Comparison of ENCODE assay signal across 24 cellular contexts in the genomic region with DNA sequence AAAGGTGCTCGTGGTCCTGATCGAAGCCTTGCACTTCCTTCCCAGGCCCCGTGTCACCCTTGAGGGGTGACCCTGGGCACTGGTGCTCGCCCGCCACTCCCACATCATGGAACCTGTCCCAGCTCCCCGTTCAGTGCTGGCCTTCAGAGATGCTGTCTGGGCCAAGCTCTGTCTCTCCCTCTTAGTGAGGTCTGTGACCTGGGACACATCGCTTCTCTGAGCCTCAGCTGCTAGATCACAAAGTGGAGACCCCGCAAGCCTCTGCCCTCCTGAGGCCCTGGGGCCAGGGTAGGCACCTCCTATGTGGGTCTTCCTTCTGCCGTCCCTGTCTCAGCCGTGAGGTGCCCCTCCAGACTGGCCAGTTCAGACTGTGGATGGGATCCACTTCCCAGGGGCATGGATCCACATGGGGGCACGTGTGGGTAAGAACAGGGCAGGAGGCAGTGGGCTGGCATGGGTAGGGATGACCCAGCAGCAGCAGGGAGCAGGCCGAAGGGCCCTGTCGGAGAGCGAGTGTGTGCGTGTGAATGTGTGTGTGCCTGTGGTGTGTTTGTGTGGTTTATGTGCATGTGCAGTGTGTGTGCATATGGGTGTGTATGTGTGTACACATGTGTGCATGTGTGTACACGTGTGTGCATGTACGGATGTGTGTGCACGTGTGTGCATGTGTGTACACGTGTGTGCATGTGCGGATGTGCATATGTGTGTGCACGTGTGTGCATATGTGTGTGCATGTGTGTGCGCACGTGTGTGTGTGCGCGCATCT.
A peak's percentile ranks its signal among the peaks of the same experiment; 100 is the strongest.
DNase-seq lines count a peak whose midpoint lies in the region; ATAC-seq, FAIRE-seq and TF ChIP-seq lines count a peak whose summit lies in the region.
"Had no signal": no experiment of that assay in that cellular context is flagged by ENCODE, and none has a peak within 500 bp of the region (broad histone marks: within the 10 kb centered on the region; RNA-seq: fewer than 3 reads in every experiment).

No MANE protein-coding gene starts in this region.

- 84% methylated on average over 20 of the region's 25 CpGs for WGBS in HepG2 (ENCODE audit: low lambda C conversion rate)
- whole genome bisulfite sequencing in sigmoid colon, 2 donors, result 81 to 87% methylated on average over 25 of the region's 25 CpGs

- POLR2A ChIA-PET in HepG2 (lab: Yijun Ruan, JAX), result no interaction called here

- no TSS peak for BruUV-seq in HepG2 (replicated peaks; lab: Mats Ljungman, UMichigan)

- no peaks in the 10 kb centered on the region for H3K79me2 ChIP-seq in HepG2 (ENCODE audit: insufficient read depth, low read length)

- TF ChIP-seq POLR2A in HepG2 (IDR thresholded peaks at IDR 0.05; ENCODE audit: insufficient read depth in 1 of 2, low read depth in 2 of 2, low read length in 2 of 2), result peak in 1 of 2 experiments; percentile 24; a peak in 2 of 4 replicates
- TF ChIP-seq POLR2A in sigmoid colon (IDR thresholded peaks at IDR 0.05), result no peak

- H3K27ac ChIP-seq in HepG2 (ENCODE audit: extremely low read length, insufficient read depth, low read length) (no peak overlapping the region), sigmoid colon (no peak overlapping the region)
- H3K27ac ChIP-seq: left lung, Peyer's patch, right lobe of liver had no signal

- no peak overlapping the region for H3K4me3 Mint-ChIP-seq in activated T-helper 2 cell treated with anti-CD3 and anti-CD28 coated beads, Interferon-gamma antibody, Interleukin-2, Interleukin-4, amounts not matched to agents 10 μg/mL and 5 μg/mL and 100 μg/mL, durations not matched to agents 14 hours and 24 hours and 36 hours (ENCODE audit: low read depth)
- H3K4me3 Mint-ChIP-seq: activated naive CD8-positive, alpha-beta T cell treated with anti-CD3 and anti-CD28 coated beads, Interleukin-2, amount 10 ng/mL, durations not matched to agents 7 days and 5 days; CD8-positive, alpha-beta memory T cell; stimulated activated memory B cell treated with anti-CD40 and anti-IgM and Interleukin-4, amounts not matched to agents 10 μg/mL and 1 μg/mL and 100 μg/mL, for 72 hours; T-helper 17 cell; WTC11 had no signal

- no peak overlapping the region for H3K9ac ChIP-seq in HepG2 (ENCODE audit: insufficient read depth, low read depth, low read length)

- no peak for TF ChIP-seq RAD21 in HepG2 (CRISPR knock-in tag; IDR thresholded peaks at IDR 0.05)

- H3K36me3 Mint-ChIP-seq in activated T-helper 2 cell treated with anti-CD3 and anti-CD28 coated beads, Interferon-gamma antibody, Interleukin-2, Interleukin-4, amounts not matched to agents 10 μg/mL and 5 μg/mL and 100 μg/mL, durations not matched to agents 14 hours and 24 hours and 36 hours (ENCODE audit: low read depth), result no peaks in the 10 kb centered on the region
- H3K36me3 Mint-ChIP-seq: activated naive CD8-positive, alpha-beta T cell treated with anti-CD3 and anti-CD28 coated beads, Interleukin-2, amount 10 ng/mL, durations not matched to agents 7 days and 5 days; CD8-positive, alpha-beta memory T cell; stimulated activated memory B cell treated with anti-CD40 and anti-IgM and Interleukin-4, amounts not matched to agents 10 μg/mL and 1 μg/mL and 100 μg/mL, for 72 hours; WTC11 had no signal

- peaks cover 19% of the 10 kb centered on the region; the same call in 1 of the 2 replicates for H4K20me1 ChIP-seq in HepG2 (ENCODE audit: insufficient read depth, low read length)

- H3K4me1 ChIP-seq in HepG2 (ENCODE audit: insufficient read depth, low read length) (no peaks in the 10 kb centered on the region), sigmoid colon (no peaks in the 10 kb centered on the region), HAP-1 (no peaks in the 10 kb centered on the region)
- H3K4me1 ChIP-seq: left lung, Peyer's patch, right lobe of liver had no signal

- H3K36me3 ChIP-seq in H7 (replicated peaks; ENCODE audit: control insufficient read depth, insufficient read depth, low read length) (no peaks in the 10 kb centered on the region), HepG2 (replicated peaks in 1 of 2; ENCODE audit: control insufficient read depth in 1 of 2, insufficient read depth in 2 of 2, low read length in 2 of 2) (peaks cover 0 to 3% of the 10 kb centered on the region in 2 experiments; a peak in 2 of 5 replicates), sigmoid colon (no peaks in the 10 kb centered on the region), HAP-1 (replicated peaks) (no peaks in the 10 kb centered on the region)
- H3K36me3 ChIP-seq: left lung, Peyer's patch, right lobe of liver had no signal

- ATAC-seq in HepG2, result no peak
- ATAC-seq: left lung, mucosa of descending colon, right lobe of liver, T-helper 17 cell, WTC11 had no signal

- CTCF ChIA-PET in HepG2 (lab: Yijun Ruan, JAX; ENCODE audit: low intra/inter-chr PET ratio, low total read pairs), result no interaction called here

- no peaks in the 10 kb centered on the region for H3K9me3 Mint-ChIP-seq in activated T-helper 2 cell treated with anti-CD3 and anti-CD28 coated beads, Interferon-gamma antibody, Interleukin-2, Interleukin-4, amounts not matched to agents 10 μg/mL and 5 μg/mL and 100 μg/mL, durations not matched to agents 14 hours and 24 hours and 36 hours
- H3K9me3 Mint-ChIP-seq: activated naive CD8-positive, alpha-beta T cell treated with anti-CD3 and anti-CD28 coated beads, Interleukin-2, amount 10 ng/mL, durations not matched to agents 7 days and 5 days; stimulated activated memory B cell treated with anti-CD40 and anti-IgM and Interleukin-4, amounts not matched to agents 10 μg/mL and 1 μg/mL and 100 μg/mL, for 72 hours; WTC11 had no signal

- H3K4me1 Mint-ChIP-seq in activated T-helper 2 cell treated with anti-CD3 and anti-CD28 coated beads, Interferon-gamma antibody, Interleukin-2, Interleukin-4, amounts not matched to agents 10 μg/mL and 5 μg/mL and 100 μg/mL, durations not matched to agents 14 hours and 24 hours and 36 hours (ENCODE audit: low read depth), result no peaks in the 10 kb centered on the region
- H3K4me1 Mint-ChIP-seq: activated naive CD8-positive, alpha-beta T cell treated with anti-CD3 and anti-CD28 coated beads, Interleukin-2, amount 10 ng/mL, durations not matched to agents 7 days and 5 days; CD8-positive, alpha-beta memory T cell; stimulated activated memory B cell treated with anti-CD40 and anti-IgM and Interleukin-4, amounts not matched to agents 10 μg/mL and 1 μg/mL and 100 μg/mL, for 72 hours; T-helper 17 cell; WTC11 had no signal

- H3K27ac Mint-ChIP-seq in activated T-helper 2 cell treated with anti-CD3 and anti-CD28 coated beads, Interferon-gamma antibody, Interleukin-2, Interleukin-4, amounts not matched to agents 10 μg/mL and 5 μg/mL and 100 μg/mL, durations not matched to agents 14 hours and 24 hours and 36 hours, result no peak overlapping the region
- H3K27ac Mint-ChIP-seq: activated naive CD8-positive, alpha-beta T cell treated with anti-CD3 and anti-CD28 coated beads, Interleukin-2, amount 10 ng/mL, durations not matched to agents 7 days and 5 days; CD8-positive, alpha-beta memory T cell; stimulated activated memory B cell treated with anti-CD40 and anti-IgM and Interleukin-4, amounts not matched to agents 10 μg/mL and 1 μg/mL and 100 μg/mL, for 72 hours; T-helper 17 cell; WTC11 had no signal

- DNase-seq in H7, result peak; percentile 40
- DNase-seq in activated T-helper 2 cell treated with anti-CD3 and anti-CD28 coated beads, Interferon-gamma antibody, Interleukin-2, Interleukin-4, amounts not matched to agents 10 μg/mL and 5 μg/mL and 100 μg/mL, durations not matched to agents 14 hours and 24 hours and 36 hours (ENCODE audit: low spot score), result peak; percentile 2
- no peak for DNase-seq in HepG2 (ENCODE audit: low spot score)
- DNase-seq in sigmoid colon, result peak; percentile 38
- DNase-seq in HAP-1 (ENCODE audit: low spot score in 2 of 2), result no peak
- no peak for DNase-seq in T1000 (lab: John Stamatoyannopoulos, UW)
- DNase-seq in stimulated activated CD4-positive, alpha-beta T cell treated with anti-CD3 and anti-CD28 coated beads, Interleukin-4, amount 100 ng/mL, for 1 hour, result no peak
- DNase-seq: activated naive CD8-positive, alpha-beta T cell treated with anti-CD3 and anti-CD28 coated beads, Interleukin-2, amount 10 ng/mL, durations not matched to agents 7 days and 5 days; AML-193; HCEC 1CT; Kasumi-1; NCI-H2029 treated with DMSO at 0.1 percent for 48 hours; NK-92 treated with Interleukin-12 subunit alpha and Interleukin-12 subunit beta, amount 100 ng/mL, for 24 hours; occipital lobe; T-helper 17 cell had no signal

- H3K4me3 ChIP-seq in H7 (ENCODE audit: insufficient read depth, low read depth, low read length) (no peak overlapping the region), HepG2 (replicated peaks in 1 of 3; ENCODE audit: insufficient read depth in 1 of 3, low read depth in 2 of 3, low read length in 3 of 3) (no peak overlapping the region), sigmoid colon (no peak overlapping the region), HAP-1 (no peak overlapping the region)
- H3K4me3 ChIP-seq: left lung, mucosa of descending colon, Peyer's patch, right lobe of liver had no signal

- in situ Hi-C loops in HepG2 (cut with HindIII; ENCODE audit: extremely low pct_ligation_motif_present, low pct_unique_long_range_greater_than_20kb), result no loop called here
- in situ Hi-C loops in HAP-1 (cut with MboI; ENCODE audit: low sequenced_read_pairs), result no loop called here

- intact Hi-C loops in activated T-helper 2 cell treated with anti-CD3 and anti-CD28 coated beads, Interferon-gamma antibody, Interleukin-2, Interleukin-4, amounts not matched to agents 10 μg/mL and 5 μg/mL and 100 μg/mL, durations not matched to agents 14 hours and 24 hours and 36 hours (cut with micrococcal nuclease), result no loop called here
- intact Hi-C loops in HepG2 (cut with micrococcal nuclease; ENCODE audit: unreplicated experiment) (no loop called here), sigmoid colon (cut with DNase I) (no loop called here)

- H2AFZ ChIP-seq in HepG2 (ENCODE audit: low read length), result no peak overlapping the region

- no peak for FAIRE-seq in HepG2 (lab: Jason Lieb, UNC)
- FAIRE-seq: colon, endometrium had no signal

- H3K27me3 ChIP-seq in H7 (ENCODE audit: control insufficient read depth, insufficient read depth, low read length) (no peaks in the 10 kb centered on the region; the same call in 1 of the 2 replicates), HepG2 (ENCODE audit: control insufficient read depth in 1 of 2, insufficient read depth in 2 of 2, low read length in 2 of 2) (no peaks in the 10 kb centered on the region), sigmoid colon (peaks cover 4 to 18% (median 5%) of the 10 kb centered on the region in 3 donors), HAP-1 (ENCODE audit: low read depth) (no peaks in the 10 kb centered on the region)
- H3K27me3 ChIP-seq: Peyer's patch, right lobe of liver had no signal

- TF ChIP-seq EP300 in HepG2 (IDR thresholded peaks at IDR 0.05; ENCODE audit: low read depth in 2 of 2, low read length in 2 of 2) (no peak), HepG2 (CRISPR knock-in tag; IDR thresholded peaks at IDR 0.05; ENCODE audit: borderline replicate concordance) (no peak), sigmoid colon (IDR thresholded peaks at IDR 0.05) (no peak)

- TF ChIP-seq CTCF in HepG2 (CRISPR knock-in tag; IDR thresholded peaks at IDR 0.05) (no peak), sigmoid colon (IDR thresholded peaks at IDR 0.05) (no peak)

- no peaks in the 10 kb centered on the region for H3K9me3 ChIP-seq in HepG2 (ENCODE audit: low read length)
- no peaks in the 10 kb centered on the region for H3K9me3 ChIP-seq in sigmoid colon
- H3K9me3 ChIP-seq in HAP-1, result no peaks in the 10 kb centered on the region
- H3K9me3 ChIP-seq: left lung, mucosa of descending colon, Peyer's patch, right lobe of liver had no signal

- no peaks in the 10 kb centered on the region for H3K27me3 Mint-ChIP-seq in activated T-helper 2 cell treated with anti-CD3 and anti-CD28 coated beads, Interferon-gamma antibody, Interleukin-2, Interleukin-4, amounts not matched to agents 10 μg/mL and 5 μg/mL and 100 μg/mL, durations not matched to agents 14 hours and 24 hours and 36 hours (ENCODE audit: low read depth)
- H3K27me3 Mint-ChIP-seq: activated naive CD8-positive, alpha-beta T cell treated with anti-CD3 and anti-CD28 coated beads, Interleukin-2, amount 10 ng/mL, durations not matched to agents 7 days and 5 days had no signal

- H3K4me2 ChIP-seq in HepG2 (ENCODE audit: low read depth, low read length), result no peak overlapping the region

Comparison
In these comparisons a context has a peak if more than half of its experiments do, and no peak if none do; other contexts are left out.
1. DNase-seq: peak in H7 (single experiment), activated T-helper 2 cell treated with anti-CD3 and anti-CD28 coated beads, Interferon-gamma antibody, Interleukin-2, Interleukin-4, amounts not matched to agents 10 μg/mL and 5 μg/mL and 100 μg/mL, durations not matched to agents 14 hours and 24 hours and 36 hours (single experiment) and sigmoid colon (single experiment); none in HepG2 (single experiment), HAP-1 (0 of 2), T1000 (single experiment) and stimulated activated CD4-positive, alpha-beta T cell treated with anti-CD3 and anti-CD28 coated beads, Interleukin-4, amount 100 ng/mL, for 1 hour (single experiment).